ENCODE assay signal across 1 cellular context in genomic region chr11:65491163-65491465, GRCh38.
TF ChIP-seq lines count a peak whose summit lies in the region.

No MANE protein-coding gene starts in this region.

TF ChIP-seq in IMR-90, 13 proteins besides CTCF, POLR2A, EP300 and RAD21 (continued from another document):
- TF ChIP-seq SMC3 (IDR thresholded peaks at IDR 0.05; ENCODE audit: low read depth, low read length): no peak
- TF ChIP-seq MXI1 (IDR thresholded peaks at IDR 0.05; ENCODE audit: borderline replicate concordance, low read depth, low read length): no peak
- TF ChIP-seq USF2 (IDR thresholded peaks at IDR 0.05; ENCODE audit: low read depth, low read length): no peak
- TF ChIP-seq BHLHE40 (IDR thresholded peaks at IDR 0.05; ENCODE audit: low read depth, low read length): no peak
- TF ChIP-seq CHD1 (IDR thresholded peaks at IDR 0.05; ENCODE audit: low read depth, low read length): no peak
- no peak for TF ChIP-seq NFE2L2 (IDR thresholded peaks at IDR 0.05; ENCODE audit: low read depth, low read length)
TF ChIP-seq in IMR-90: peak in this region for 0.
